In genomic region chr4:15891312-15891711, GRCh38 we compare ENCODE assay signal across 12 cellular contexts. TPM values are rescaled to one million over a fixed set of nuclear protein-coding genes. Genes with fewer than 3 reads are reported as not detected.
DNase-seq lines count a peak whose midpoint lies in the region; ATAC-seq and TF ChIP-seq lines count a peak whose summit lies in the region.
"Had no signal": no experiment of that assay in that cellular context is flagged by ENCODE, and none has a peak within 500 bp of the region (broad histone marks: within the 10 kb centered on the region; RNA-seq: fewer than 3 reads in every experiment).

No MANE protein-coding gene starts in this region.

- peaks cover 12% of the 10 kb centered on the region for H3K9me2 ChIP-seq in GM23338 (ENCODE audit: insufficient read depth)

- intact Hi-C loops in sciatic nerve (cut with DNase I): no loop called here

- no peaks in the 10 kb centered on the region for H3K9me3 Mint-ChIP-seq in GM23338
- H3K9me3 Mint-ChIP-seq: H9; stimulated activated naive CD8-positive, alpha-beta T cell treated with anti-CD3 and anti-CD28 coated beads, Interleukin-15, amount 100 ng/mL, for 72 hours had no signal

- no peak overlapping the region for H3K4me2 ChIP-seq in GM23338

- H3K27me3 ChIP-seq in GM23338 (ENCODE audit: insufficient read depth): no peaks in the 10 kb centered on the region

- peaks cover 7% of the 10 kb centered on the region for H3K4me1 Mint-ChIP-seq in GM23338

- peaks cover 2% of the 10 kb centered on the region for H3K27me3 Mint-ChIP-seq in GM23338 (ENCODE audit: insufficient read depth, low read depth, poor library complexity)

- no peak overlapping the region for H3K4me3 Mint-ChIP-seq in GM23338
- H3K4me3 Mint-ChIP-seq: H9; stimulated activated naive CD8-positive, alpha-beta T cell treated with anti-CD3 and anti-CD28 coated beads, Interleukin-15, amount 100 ng/mL, for 72 hours had no signal

- no peak for TF ChIP-seq CTCF in GM23338 (conservative IDR thresholded peaks at IDR 0.05; ENCODE audit: low read depth in 2 of 2)

- ATAC-seq in GM18520 (IDR thresholded peaks at IDR 0.05; ENCODE audit: unreplicated experiment): peak; percentile 65
- no peak for ATAC-seq in GM23338
- peak; percentile 89 for ATAC-seq in HG03457 (IDR thresholded peaks at IDR 0.05; ENCODE audit: unreplicated experiment)
- ATAC-seq in sciatic nerve: peak; percentile 20
- no peak for ATAC-seq in GM19328 (IDR thresholded peaks at IDR 0.05; ENCODE audit: unreplicated experiment)
- ATAC-seq: stimulated activated naive CD8-positive, alpha-beta T cell treated with anti-CD3 and anti-CD28 coated beads, Interleukin-15, amount 100 ng/mL, for 72 hours had no signal

- no peaks in the 10 kb centered on the region for H4K20me1 ChIP-seq in GM23338 (replicated peaks; ENCODE audit: insufficient read depth)

- peak overlapping the region; percentile 83 for H2AFZ ChIP-seq in GM23338

- no peaks in the 10 kb centered on the region for H3F3A ChIP-seq in GM23338 (replicated peaks; ENCODE audit: low read depth)

- no peak overlapping the region for H3K4me3 ChIP-seq in GM23338

- H3K36me3 Mint-ChIP-seq in GM23338 (ENCODE audit: low read depth): no peaks in the 10 kb centered on the region

- H3K27ac ChIP-seq in GM23338 (ENCODE audit: low read depth): no peak overlapping the region

- no peaks in the 10 kb centered on the region for H3K36me3 ChIP-seq in GM23338 (ENCODE audit: insufficient read depth)

- no peaks in the 10 kb centered on the region for H3K79me2 ChIP-seq in GM23338 (replicated peaks; ENCODE audit: insufficient read depth)

- no peak for DNase-seq in GM23338 (ENCODE audit: low spot score)
- no peak for DNase-seq in sciatic nerve (ENCODE audit: low spot score)
- no peak for DNase-seq in ecto neural progenitor cell (ENCODE audit: low spot score)
- DNase-seq in stimulated activated naive CD4-positive, alpha-beta T cell (lab: John Stamatoyannopoulos, UW): no peak
- DNase-seq: H9; hippocampal formation; posterior cingulate gyrus; stimulated activated naive CD8-positive, alpha-beta T cell treated with anti-CD3 and anti-CD28 coated beads, Interleukin-15, amount 100 ng/mL, for 72 hours had no signal

- 0 out of 2 replicates have a peak, but pooled peaks cover 6% of the 10 kb centered on the region for H3K4me1 ChIP-seq in GM23338 (ENCODE audit: insufficient read depth)

- H3K27ac Mint-ChIP-seq in GM23338: no peak overlapping the region
- H3K27ac Mint-ChIP-seq: H9; stimulated activated naive CD8-positive, alpha-beta T cell treated with anti-CD3 and anti-CD28 coated beads, Interleukin-15, amount 100 ng/mL, for 72 hours had no signal

TF ChIP-seq in GM23338, 12 proteins besides CTCF, POLR2A, EP300 and RAD21 (continues in another document):
- TF ChIP-seq ZNF114 (CRISPR knock-in tag; IDR thresholded peaks at IDR 0.05): no peak
- no peak for TF ChIP-seq ZNF331 (CRISPR knock-in tag; IDR thresholded peaks at IDR 0.05; ENCODE audit: low read depth)
- TF ChIP-seq JUNB (IDR thresholded peaks at IDR 0.05; ENCODE audit: unreplicated experiment): no peak
- TF ChIP-seq POLR2AphosphoS5 (IDR thresholded peaks at IDR 0.05; ENCODE audit: low read depth): no peak
- no peak for TF ChIP-seq EZH2phosphoT487 (IDR thresholded peaks at IDR 0.05; ENCODE audit: unreplicated experiment)
- no peak for TF ChIP-seq CREB1 (CRISPR knock-in tag; IDR thresholded peaks at IDR 0.05; ENCODE audit: low read depth)
- no peak for TF ChIP-seq REST (IDR thresholded peaks at IDR 0.05; ENCODE audit: unreplicated experiment)
- TF ChIP-seq ZNF462 (CRISPR knock-in tag; IDR thresholded peaks at IDR 0.05): no peak

RNA-seq across cellular contexts. Expression of gene FGFBP1, which starts 47.2 kb away (rescaled TPM):
- total RNA-seq in GM23338 (2014; rRNA removed; shearing (Covaris generic)): not detected in 2 replicates
- polyA plus RNA-seq in GM23338 (2016; fragmentation: Nextera tagmentation; extraction: Ambion mirVana): 0.15 and 0.42 TPM in 2 replicates
- total RNA-seq in sciatic nerve: not detected
- total RNA-seq: H9, lung microvascular endothelial cell had no signal

Comparison
In these comparisons a context has a peak if more than half of its experiments do, and no peak if none do; other contexts are left out.
1. ATAC-seq: peak in GM18520 (single experiment), HG03457 (single experiment) and sciatic nerve (single experiment); none in GM23338 (single experiment) and GM19328 (single experiment).